In the genomic region with DNA sequence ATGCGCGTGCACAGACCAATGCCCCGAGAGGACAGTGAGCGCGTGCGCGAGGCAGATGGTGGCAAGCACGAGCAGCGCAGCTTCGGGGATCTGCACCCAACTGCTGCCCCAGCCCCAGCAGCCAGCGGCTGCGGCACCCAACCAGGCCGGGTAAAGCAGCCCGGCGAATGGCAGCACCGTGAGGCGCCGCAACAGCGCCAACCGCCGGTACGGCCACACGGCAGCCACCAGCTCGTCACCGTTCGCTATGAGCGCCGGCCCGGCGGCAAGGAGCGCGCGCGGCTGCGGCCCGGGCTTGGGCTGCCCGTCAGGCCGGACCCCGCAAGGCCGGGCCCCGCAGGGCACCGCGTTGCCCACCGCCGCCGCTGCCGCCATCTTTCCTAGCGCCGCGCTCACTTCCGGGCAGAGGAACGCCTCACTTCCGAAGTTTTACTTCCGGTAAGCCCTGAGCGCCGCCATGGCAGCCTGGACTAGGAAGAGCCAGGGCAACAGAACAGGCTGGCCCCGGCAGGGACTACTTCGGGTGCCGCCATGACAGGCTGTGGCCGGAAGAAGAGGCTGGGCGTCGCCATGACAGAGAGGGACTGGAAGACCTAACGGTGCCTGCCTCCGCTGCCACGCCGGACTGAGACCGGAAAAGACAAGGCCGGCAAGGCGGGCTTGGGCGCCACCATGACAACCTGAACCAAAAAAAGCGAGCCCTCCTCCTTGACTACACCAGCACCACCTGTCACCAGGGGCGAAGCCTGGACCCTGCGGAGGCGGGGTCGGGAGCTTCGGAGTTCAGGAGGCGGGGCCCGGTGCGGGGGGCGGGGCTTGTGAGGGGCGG, we compare ENCODE assay signal across 8 cellular contexts. TPM values are rescaled to one million over a fixed set of nuclear protein-coding genes. Genes with fewer than 3 reads are reported as not detected.
DNase-seq lines count a peak whose midpoint lies in the region; ATAC-seq lines count a peak whose summit lies in the region.

A gene (minus strand): TSS at position 385 of the 829 bp plus-strand sequence. CDS start 10 bp downstream, at position 375.

- DNase-seq in COLO829 (ENCODE audit: low spot score) = peak; percentile 81
- peak; percentile 88 for DNase-seq in HS-5 (ENCODE audit: low read depth)
- peak; percentile 60 for DNase-seq in NK-92 (lab: John Stamatoyannopoulos, UW; ENCODE audit: unreplicated experiment)
- peak; percentile 88 to 89 for DNase-seq in activated CD8-positive, alpha-beta memory T cell treated with anti-CD3 and anti-CD28 coated beads for 1 hour (ENCODE audit: extremely low read depth in 1 of 2, low read depth in 1 of 2)
- DNase-seq in effector CD8-positive, alpha-beta T cell (lab: John Stamatoyannopoulos, UW) = peak; percentile 86
- DNase-seq in lung microvascular endothelial cell (ENCODE audit: low read depth in 2 of 2) = peak; percentile 98
- peak; percentile 84 to 92 (median 89) for DNase-seq in stimulated activated CD4-positive, alpha-beta T cell treated with anti-CD3 and anti-CD28 coated beads, TNF-alpha, amount 100 ng/mL, for 48 hours (ENCODE audit: low read depth in 3 of 3)

- ATAC-seq in GM19468 (IDR thresholded peaks at IDR 0.05; ENCODE audit: extremely low read depth, unreplicated experiment) = peak; percentile 66

RNA-seq across cellular contexts. Expression of the gene that starts here (rescaled TPM):
- 16.1 and 22.0 TPM in 2 replicates for total RNA-seq in lung microvascular endothelial cell

Comparison
In these comparisons a context has a peak if more than half of its experiments do, and no peak if none do; other contexts are left out.
1. Peak in every context shown above with its lines: DNase-seq and ATAC-seq.